8 cellular contexts compared by ENCODE assay signal in genomic region chr11:3095712-3096361, GRCh38. TPM values are rescaled to one million over a fixed set of nuclear protein-coding genes. Genes with fewer than 3 reads are reported as not detected.
A peak's percentile ranks its signal among the peaks of the same experiment; 100 is the strongest.
DNase-seq lines count a peak whose midpoint lies in the region; ATAC-seq and TF ChIP-seq lines count a peak whose summit lies in the region.

No MANE protein-coding gene starts in this region.

- no peak for TF ChIP-seq CTCF in WTC11 (IDR thresholded peaks at IDR 0.05)

- peaks cover 23% of the 10 kb centered on the region for H3K4me1 Mint-ChIP-seq in WTC11

- DNase-seq in ELF-1 (ENCODE audit: low read depth, low spot score) (peak; percentile 26), WTC11 (ENCODE audit: low spot score) (no peak), glomerular visceral epithelial cell (ENCODE audit: extremely low spot score) (peak; percentile 46), renal cortical epithelial cell (ENCODE audit: low read depth) (peak; percentile 96), OCI-M1 (lab: John Stamatoyannopoulos, UW) (no peak), occipital lobe (lab: John Stamatoyannopoulos, UW) (no peak)

- CTCF ChIA-PET in WTC11 (lab: Charles Lee), result interaction anchor here (0.7 to 1.0 kb wide), 2 partner anchors 12 to 45 kb away, joined by 3 to 4 read pairs; no protein-coding TSS in a partner anchor

- peaks cover 7% of the 10 kb centered on the region for H3K27me3 Mint-ChIP-seq in WTC11 (ENCODE audit: low read depth)

- H3K9me3 Mint-ChIP-seq in WTC11, result peaks cover 3% of the 10 kb centered on the region; the same call in 1 of the 2 replicates

- H3K4me3 Mint-ChIP-seq in WTC11, result no peak overlapping the region

- peak overlapping the region; percentile 11; the same call in 1 of the 2 replicates for H3K27ac Mint-ChIP-seq in WTC11

- POLR2A ChIA-PET in WTC11 (lab: Charles Lee), result interaction anchor here (0.7 kb wide), 1 partner anchor 14 kb away, joined by 4 read pairs; no protein-coding TSS in a partner anchor

- ATAC-seq in WTC11 (no peak), HG03095 (IDR thresholded peaks at IDR 0.05; ENCODE audit: unreplicated experiment) (no peak), GM21526 (IDR thresholded peaks at IDR 0.05; ENCODE audit: low FRiP score, unreplicated experiment) (no peak)

- peaks cover 4% of the 10 kb centered on the region; the same call in 1 of the 2 replicates for H3K36me3 Mint-ChIP-seq in WTC11

TF ChIP-seq in WTC11, 78 proteins besides CTCF, POLR2A, EP300 and RAD21:
- TF ChIP-seq PRDM15 (CRISPR knock-in tag; IDR thresholded peaks at IDR 0.05) (no peak), ZSCAN18 (CRISPR knock-in tag; IDR thresholded peaks at IDR 0.05) (no peak), TEAD4 (CRISPR knock-in tag; IDR thresholded peaks at IDR 0.05) (no peak), FOXK1 (CRISPR knock-in tag; IDR thresholded peaks at IDR 0.05) (no peak), ERG (CRISPR knock-in tag; IDR thresholded peaks at IDR 0.05) (no peak), E2F5 (CRISPR knock-in tag; IDR thresholded peaks at IDR 0.05) (no peak), ZNF219 (CRISPR knock-in tag; IDR thresholded peaks at IDR 0.05; ENCODE audit: borderline replicate concordance) (no peak), CREM (CRISPR knock-in tag; IDR thresholded peaks at IDR 0.05) (no peak), FOXP1 (CRISPR knock-in tag; IDR thresholded peaks at IDR 0.05; ENCODE audit: borderline replicate concordance) (no peak), IRF1 (CRISPR knock-in tag; IDR thresholded peaks at IDR 0.05) (no peak)

RNA-seq across cellular contexts. Expression of gene CARS1, which starts 38.6 kb away (rescaled TPM):
- total RNA-seq in WTC11 (2021), result 57.9 to 92.0 TPM (median 62.0 TPM) in 3 replicates
- 52.4 and 63.7 TPM in 2 replicates for total RNA-seq in renal cortical epithelial cell
- 35.7 TPM for total RNA-seq in occipital lobe

Comparison
In these comparisons a context has a peak if more than half of its experiments do, and no peak if none do; other contexts are left out.
1. DNase-seq: peak in ELF-1 (single experiment), glomerular visceral epithelial cell (single experiment) and renal cortical epithelial cell (single experiment); none in WTC11 (single experiment), OCI-M1 (single experiment) and occipital lobe (single experiment).